1 cellular context compared by ENCODE assay signal in genomic region chr1:231211005-231211857, GRCh38.
TF ChIP-seq lines count a peak whose summit lies in the region.

No MANE protein-coding gene starts in this region.

TF ChIP-seq in HEK293, 187 proteins besides CTCF, POLR2A, EP300 and RAD21 (continued from another document and continues in another):
- TF ChIP-seq ZBTB26 (tag by site-specific recombination; optimal IDR thresholded peaks at IDR 0.05) (no peak), ZNF37A (tag by site-specific recombination; IDR thresholded peaks at IDR 0.05) (no peak), MYNN (tag by site-specific recombination; IDR thresholded peaks at IDR 0.05; ENCODE audit: borderline replicate concordance) (no peak), ZNF692 (tag by site-specific recombination; IDR thresholded peaks at IDR 0.05) (peak; percentile 69), ZNF747 (tag by site-specific recombination; IDR thresholded peaks at IDR 0.05) (no peak), ZNF776 (tag by site-specific recombination; IDR thresholded peaks at IDR 0.05; ENCODE audit: borderline replicate concordance) (no peak), GFI1B (tag by site-specific recombination; IDR thresholded peaks at IDR 0.05) (no peak), ZNF561 (tag by site-specific recombination; IDR thresholded peaks at IDR 0.05; ENCODE audit: borderline replicate concordance) (peak; percentile 28), SP3 (tag by site-specific recombination; IDR thresholded peaks at IDR 0.05) (peak; percentile 74), GLI4 (tag by site-specific recombination; IDR thresholded peaks at IDR 0.05) (no peak), ZNF785 (tag by site-specific recombination; IDR thresholded peaks at IDR 0.05) (no peak), ZNF707 (tag by site-specific recombination; IDR thresholded peaks at IDR 0.05) (no peak), ZSCAN5A (tag by site-specific recombination; IDR thresholded peaks at IDR 0.05) (no peak), OVOL3 (tag by site-specific recombination; IDR thresholded peaks at IDR 0.05) (no peak), ZNF830 (tag by site-specific recombination; IDR thresholded peaks at IDR 0.05; ENCODE audit: low read depth) (no peak), SP7 (tag by site-specific recombination; IDR thresholded peaks at IDR 0.05) (peak; percentile 57), SCRT2 (tag by site-specific recombination; IDR thresholded peaks at IDR 0.05) (peak; percentile 97), TRIM28 (IDR thresholded peaks at IDR 0.05; ENCODE audit: borderline replicate concordance, low read length) (no peak), ZNF211 (tag by site-specific recombination; IDR thresholded peaks at IDR 0.05; ENCODE audit: low read depth) (no peak), ZNF174 (tag by site-specific recombination; IDR thresholded peaks at IDR 0.05) (no peak), ZNF555 (tag by site-specific recombination; conservative IDR thresholded peaks at IDR 0.05) (no peak), KLF10 (tag by site-specific recombination; IDR thresholded peaks at IDR 0.05) (no peak; the same call in 1 of the 2 replicates), EGR2 (tag by site-specific recombination; IDR thresholded peaks at IDR 0.05; ENCODE audit: low read depth) (peak; percentile 77), GLI2 (tag by site-specific recombination; IDR thresholded peaks at IDR 0.05; ENCODE audit: borderline replicate concordance, low read depth) (no peak), ZNF248 (tag by site-specific recombination; IDR thresholded peaks at IDR 0.05) (no peak), ZFP37 (tag by site-specific recombination; IDR thresholded peaks at IDR 0.05) (0 out of 2 replicates have a peak, but pooled peaks have one; percentile 18), BCL11B (tag by site-specific recombination; IDR thresholded peaks at IDR 0.05; ENCODE audit: low read depth) (no peak), ZNF18 (tag by site-specific recombination; IDR thresholded peaks at IDR 0.05) (no peak), ZNF626 (tag by site-specific recombination; IDR thresholded peaks at IDR 0.05) (no peak), ZBTB20 (tag by site-specific recombination; IDR thresholded peaks at IDR 0.05) (peak; percentile 65; the same call in 1 of the 2 replicates), YY2 (tag by site-specific recombination; IDR thresholded peaks at IDR 0.05) (no peak), ZXDB (tag by site-specific recombination; IDR thresholded peaks at IDR 0.05) (peak; percentile 90), ZNF266 (tag by site-specific recombination; IDR thresholded peaks at IDR 0.05; ENCODE audit: low read depth) (no peak), ZFP69B (tag by site-specific recombination; IDR thresholded peaks at IDR 0.05) (no peak), FEZF1 (tag by site-specific recombination; IDR thresholded peaks at IDR 0.05) (no peak)
- TF ChIP-seq, protein P1, sequence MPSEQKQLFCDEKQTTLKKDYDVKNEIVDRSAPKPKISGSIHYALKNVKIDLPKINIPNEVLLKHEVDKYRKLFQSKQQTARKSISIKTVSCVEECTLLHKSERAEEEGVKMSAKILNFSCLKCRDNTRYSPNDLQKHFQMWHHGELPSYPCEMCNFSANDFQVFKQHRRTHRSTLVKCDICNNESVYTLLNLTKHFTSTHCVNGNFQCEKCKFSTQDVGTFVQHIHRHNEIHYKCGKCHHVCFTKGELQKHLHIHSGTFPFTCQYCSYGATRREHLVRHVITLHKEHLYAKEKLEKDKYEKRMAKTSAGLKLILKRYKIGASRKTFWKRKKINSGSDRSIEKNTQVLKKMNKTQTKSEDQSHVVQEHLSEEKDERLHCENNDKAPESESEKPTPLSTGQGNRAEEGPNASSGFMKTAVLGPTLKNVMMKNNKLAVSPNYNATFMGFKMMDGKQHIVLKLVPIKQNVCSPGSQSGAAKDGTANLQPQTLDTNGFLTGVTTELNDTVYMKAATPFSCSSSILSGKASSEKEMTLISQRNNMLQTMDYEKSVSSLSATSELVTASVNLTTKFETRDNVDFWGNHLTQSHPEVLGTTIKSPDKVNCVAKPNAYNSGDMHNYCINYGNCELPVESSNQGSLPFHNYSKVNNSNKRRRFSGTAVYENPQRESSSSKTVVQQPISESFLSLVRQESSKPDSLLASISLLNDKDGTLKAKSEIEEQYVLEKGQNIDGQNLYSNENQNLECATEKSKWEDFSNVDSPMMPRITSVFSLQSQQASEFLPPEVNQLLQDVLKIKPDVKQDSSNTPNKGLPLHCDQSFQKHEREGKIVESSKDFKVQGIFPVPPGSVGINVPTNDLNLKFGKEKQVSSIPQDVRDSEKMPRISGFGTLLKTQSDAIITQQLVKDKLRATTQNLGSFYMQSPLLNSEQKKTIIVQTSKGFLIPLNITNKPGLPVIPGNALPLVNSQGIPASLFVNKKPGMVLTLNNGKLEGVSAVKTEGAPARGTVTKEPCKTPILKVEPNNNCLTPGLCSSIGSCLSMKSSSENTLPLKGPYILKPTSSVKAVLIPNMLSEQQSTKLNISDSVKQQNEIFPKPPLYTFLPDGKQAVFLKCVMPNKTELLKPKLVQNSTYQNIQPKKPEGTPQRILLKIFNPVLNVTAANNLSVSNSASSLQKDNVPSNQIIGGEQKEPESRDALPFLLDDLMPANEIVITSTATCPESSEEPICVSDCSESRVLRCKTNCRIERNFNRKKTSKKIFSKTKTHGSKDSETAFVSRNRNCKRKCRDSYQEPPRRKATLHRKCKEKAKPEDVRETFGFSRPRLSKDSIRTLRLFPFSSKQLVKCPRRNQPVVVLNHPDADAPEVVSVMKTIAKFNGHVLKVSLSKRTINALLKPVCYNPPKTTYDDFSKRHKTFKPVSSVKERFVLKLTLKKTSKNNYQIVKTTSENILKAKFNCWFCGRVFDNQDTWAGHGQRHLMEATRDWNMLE (tag by site-specific recombination; conservative IDR thresholded peaks at IDR 0.05; ENCODE audit: low read depth) = peak; percentile 88
- TF ChIP-seq, protein P2, sequence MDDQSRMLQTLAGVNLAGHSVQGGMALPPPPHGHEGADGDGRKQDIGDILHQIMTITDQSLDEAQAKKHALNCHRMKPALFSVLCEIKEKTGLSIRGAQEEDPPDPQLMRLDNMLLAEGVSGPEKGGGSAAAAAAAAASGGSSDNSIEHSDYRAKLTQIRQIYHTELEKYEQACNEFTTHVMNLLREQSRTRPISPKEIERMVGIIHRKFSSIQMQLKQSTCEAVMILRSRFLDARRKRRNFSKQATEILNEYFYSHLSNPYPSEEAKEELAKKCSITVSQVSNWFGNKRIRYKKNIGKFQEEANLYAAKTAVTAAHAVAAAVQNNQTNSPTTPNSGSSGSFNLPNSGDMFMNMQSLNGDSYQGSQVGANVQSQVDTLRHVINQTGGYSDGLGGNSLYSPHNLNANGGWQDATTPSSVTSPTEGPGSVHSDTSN (CRISPR knock-in tag; IDR thresholded peaks at IDR 0.05) = peak; percentile 40; the same call in 1 of the 2 replicates
- TF ChIP-seq, protein P3, sequence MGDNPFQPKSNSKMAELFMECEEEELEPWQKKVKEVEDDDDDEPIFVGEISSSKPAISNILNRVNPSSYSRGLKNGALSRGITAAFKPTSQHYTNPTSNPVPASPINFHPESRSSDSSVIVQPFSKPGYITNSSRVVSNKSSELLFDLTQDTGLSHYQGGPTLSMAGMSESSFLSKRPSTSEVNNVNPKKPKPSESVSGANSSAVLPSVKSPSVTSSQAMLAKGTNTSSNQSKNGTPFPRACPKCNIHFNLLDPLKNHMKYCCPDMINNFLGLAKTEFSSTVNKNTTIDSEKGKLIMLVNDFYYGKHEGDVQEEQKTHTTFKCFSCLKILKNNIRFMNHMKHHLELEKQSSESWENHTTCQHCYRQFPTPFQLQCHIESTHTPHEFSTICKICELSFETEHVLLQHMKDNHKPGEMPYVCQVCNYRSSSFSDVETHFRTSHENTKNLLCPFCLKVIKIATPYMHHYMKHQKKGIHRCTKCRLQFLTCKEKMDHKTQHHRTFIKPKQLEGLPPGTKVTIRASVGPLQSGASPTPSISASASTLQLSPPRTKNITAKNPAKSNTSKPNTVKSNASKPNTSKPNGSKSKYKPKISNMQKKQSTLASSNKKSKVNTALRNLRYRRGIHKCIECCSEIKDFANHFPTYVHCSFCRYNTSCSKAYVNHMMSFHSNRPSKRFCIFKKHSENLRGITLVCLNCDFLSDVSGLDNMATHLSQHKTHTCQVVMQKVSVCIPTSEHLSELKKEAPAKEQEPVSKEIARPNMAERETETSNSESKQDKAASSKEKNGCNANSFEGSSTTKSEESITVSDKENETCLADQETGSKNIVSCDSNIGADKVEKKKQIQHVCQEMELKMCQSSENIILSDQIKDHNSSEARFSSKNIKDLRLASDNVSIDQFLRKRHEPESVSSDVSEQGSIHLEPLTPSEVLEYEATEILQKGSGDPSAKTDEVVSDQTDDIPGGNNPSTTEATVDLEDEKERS (tag by site-specific recombination; IDR thresholded peaks at IDR 0.05) = no peak
- TF ChIP-seq, protein P4, sequence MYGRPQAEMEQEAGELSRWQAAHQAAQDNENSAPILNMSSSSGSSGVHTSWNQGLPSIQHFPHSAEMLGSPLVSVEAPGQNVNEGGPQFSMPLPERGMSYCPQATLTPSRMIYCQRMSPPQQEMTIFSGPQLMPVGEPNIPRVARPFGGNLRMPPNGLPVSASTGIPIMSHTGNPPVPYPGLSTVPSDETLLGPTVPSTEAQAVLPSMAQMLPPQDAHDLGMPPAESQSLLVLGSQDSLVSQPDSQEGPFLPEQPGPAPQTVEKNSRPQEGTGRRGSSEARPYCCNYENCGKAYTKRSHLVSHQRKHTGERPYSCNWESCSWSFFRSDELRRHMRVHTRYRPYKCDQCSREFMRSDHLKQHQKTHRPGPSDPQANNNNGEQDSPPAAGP (tag by site-specific recombination; IDR thresholded peaks at IDR 0.05) = peak; percentile 69; the same call in 1 of the 2 replicates
- TF ChIP-seq, protein P5, sequence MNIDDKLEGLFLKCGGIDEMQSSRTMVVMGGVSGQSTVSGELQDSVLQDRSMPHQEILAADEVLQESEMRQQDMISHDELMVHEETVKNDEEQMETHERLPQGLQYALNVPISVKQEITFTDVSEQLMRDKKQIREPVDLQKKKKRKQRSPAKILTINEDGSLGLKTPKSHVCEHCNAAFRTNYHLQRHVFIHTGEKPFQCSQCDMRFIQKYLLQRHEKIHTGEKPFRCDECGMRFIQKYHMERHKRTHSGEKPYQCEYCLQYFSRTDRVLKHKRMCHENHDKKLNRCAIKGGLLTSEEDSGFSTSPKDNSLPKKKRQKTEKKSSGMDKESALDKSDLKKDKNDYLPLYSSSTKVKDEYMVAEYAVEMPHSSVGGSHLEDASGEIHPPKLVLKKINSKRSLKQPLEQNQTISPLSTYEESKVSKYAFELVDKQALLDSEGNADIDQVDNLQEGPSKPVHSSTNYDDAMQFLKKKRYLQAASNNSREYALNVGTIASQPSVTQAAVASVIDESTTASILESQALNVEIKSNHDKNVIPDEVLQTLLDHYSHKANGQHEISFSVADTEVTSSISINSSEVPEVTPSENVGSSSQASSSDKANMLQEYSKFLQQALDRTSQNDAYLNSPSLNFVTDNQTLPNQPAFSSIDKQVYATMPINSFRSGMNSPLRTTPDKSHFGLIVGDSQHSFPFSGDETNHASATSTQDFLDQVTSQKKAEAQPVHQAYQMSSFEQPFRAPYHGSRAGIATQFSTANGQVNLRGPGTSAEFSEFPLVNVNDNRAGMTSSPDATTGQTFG (tag by site-specific recombination; IDR thresholded peaks at IDR 0.05; ENCODE audit: borderline replicate concordance) = no peak
